ENCODE assay signal across 1 cellular context in the genomic region with DNA sequence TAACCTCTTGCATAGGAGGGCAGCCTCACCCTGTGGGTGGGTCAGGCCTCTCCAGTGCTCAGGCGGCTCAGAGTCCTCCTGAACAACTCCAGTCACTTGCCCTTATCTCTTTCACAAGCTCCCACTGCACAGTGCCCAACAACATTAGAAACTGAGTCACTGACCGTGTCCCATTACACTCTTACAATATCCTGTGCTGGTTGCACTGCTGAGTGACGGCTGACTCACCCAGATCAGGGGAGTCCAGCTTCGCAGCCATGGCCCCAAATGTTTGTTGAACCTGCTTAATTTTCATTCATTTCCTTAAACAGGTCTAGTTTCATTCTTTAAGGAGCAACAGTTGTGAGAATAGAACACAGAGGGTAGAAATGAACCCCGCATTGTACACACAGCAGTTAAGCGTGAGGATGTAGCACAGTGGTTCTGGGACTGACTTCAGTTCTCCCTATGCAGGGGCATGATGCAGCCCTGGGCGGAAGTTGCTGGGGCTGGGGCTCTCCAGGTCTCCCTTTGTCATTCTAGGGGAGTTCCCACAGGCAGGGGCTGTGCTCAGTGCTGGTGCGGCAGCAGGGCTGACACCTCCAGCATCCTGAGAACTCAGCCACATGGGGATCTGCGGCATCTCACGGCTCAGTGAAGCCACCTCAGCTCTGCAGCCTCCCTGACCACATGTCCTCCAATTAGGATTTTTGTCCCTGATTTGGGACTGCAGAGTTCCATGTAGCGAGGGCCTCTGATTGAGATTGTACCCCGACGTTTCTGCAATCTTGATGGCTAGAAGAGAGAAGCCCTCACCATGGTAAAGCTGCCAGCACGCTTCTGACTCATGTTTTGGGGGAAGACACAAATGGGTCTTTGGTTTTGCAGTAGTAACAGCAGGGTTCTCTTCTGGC.
A peak's percentile ranks its signal among the peaks of the same experiment; 100 is the strongest.
TF ChIP-seq lines count a peak whose summit lies in the region.

No MANE protein-coding gene starts in this region.

TF ChIP-seq in GM12878, 131 proteins besides CTCF, POLR2A, EP300 and RAD21 (continued from another document and continues in another):
- TF ChIP-seq ASH2L (IDR thresholded peaks at IDR 0.05; ENCODE audit: borderline replicate concordance, low read depth) (no peak), JUNB (IDR thresholded peaks at IDR 0.05) (no peak; the same call in 1 of the 2 replicates), MTA3 (IDR thresholded peaks at IDR 0.05; ENCODE audit: borderline replicate concordance, low read length) (peak; percentile 40; the same call in 1 of the 2 replicates), FOS (IDR thresholded peaks at IDR 0.05; ENCODE audit: borderline replicate concordance, extremely low read depth, insufficient read length) (no peak), RELB (IDR thresholded peaks at IDR 0.05; ENCODE audit: low read depth) (peak; percentile 89), SREBF2 (IDR thresholded peaks at IDR 0.05; ENCODE audit: low read length) (no peak), YY1 (IDR thresholded peaks at IDR 0.05; ENCODE audit: low read depth, low read length) (0 out of 2 replicates have a peak, but pooled peaks have one; percentile 43), NR2C2 (IDR thresholded peaks at IDR 0.05; ENCODE audit: borderline replicate concordance, control insufficient read depth, insufficient read length, low read depth) (no peak), CHD1 (IDR thresholded peaks at IDR 0.05; ENCODE audit: low read depth, low read length) (no peak), PAX8 (IDR thresholded peaks at IDR 0.05) (no peak), NFYA (IDR thresholded peaks at IDR 0.05; ENCODE audit: borderline replicate concordance, low read depth, low read length) (no peak), TAF1 (IDR thresholded peaks at IDR 0.05; ENCODE audit: borderline replicate concordance, low read depth, low read length) (peak; percentile 74), SMARCA5 (IDR thresholded peaks at IDR 0.05) (peak; percentile 36; the same call in 1 of the 2 replicates), SREBF1 (IDR thresholded peaks at IDR 0.05; ENCODE audit: low read length) (no peak), ZBTB40 (IDR thresholded peaks at IDR 0.05; ENCODE audit: borderline replicate concordance) (no peak; the same call in 1 of the 2 replicates), PML (IDR thresholded peaks at IDR 0.05; ENCODE audit: low read length) (peak; percentile 56; the same call in 1 of the 2 replicates), PRDM15 (CRISPR knock-in tag; IDR thresholded peaks at IDR 0.05) (no peak), TCF7 (IDR thresholded peaks at IDR 0.05; ENCODE audit: borderline replicate concordance) (no peak), PAX5 (IDR thresholded peaks at IDR 0.05; ENCODE audit: borderline replicate concordance, low read depth, low read length) (peak; percentile 83), TBL1XR1 (IDR thresholded peaks at IDR 0.05; ENCODE audit: low read depth, low read length) (no peak), IKZF1 (conservative IDR thresholded peaks at IDR 0.05) (peak; percentile 98), TARDBP (IDR thresholded peaks at IDR 0.05; ENCODE audit: borderline replicate concordance) (0 out of 2 replicates have a peak, but pooled peaks have one; percentile 56), RELA (IDR thresholded peaks at IDR 0.05; ENCODE audit: borderline replicate concordance, partially characterized antibody) (peak; percentile 91), CHD4 (IDR thresholded peaks at IDR 0.05) (no peak), ZNF274 (IDR thresholded peaks at IDR 0.05; ENCODE audit: insufficient read depth, insufficient read length) (no peak), IRF5 (IDR thresholded peaks at IDR 0.05; ENCODE audit: borderline replicate concordance) (no peak)
- TF ChIP-seq, protein P1, sequence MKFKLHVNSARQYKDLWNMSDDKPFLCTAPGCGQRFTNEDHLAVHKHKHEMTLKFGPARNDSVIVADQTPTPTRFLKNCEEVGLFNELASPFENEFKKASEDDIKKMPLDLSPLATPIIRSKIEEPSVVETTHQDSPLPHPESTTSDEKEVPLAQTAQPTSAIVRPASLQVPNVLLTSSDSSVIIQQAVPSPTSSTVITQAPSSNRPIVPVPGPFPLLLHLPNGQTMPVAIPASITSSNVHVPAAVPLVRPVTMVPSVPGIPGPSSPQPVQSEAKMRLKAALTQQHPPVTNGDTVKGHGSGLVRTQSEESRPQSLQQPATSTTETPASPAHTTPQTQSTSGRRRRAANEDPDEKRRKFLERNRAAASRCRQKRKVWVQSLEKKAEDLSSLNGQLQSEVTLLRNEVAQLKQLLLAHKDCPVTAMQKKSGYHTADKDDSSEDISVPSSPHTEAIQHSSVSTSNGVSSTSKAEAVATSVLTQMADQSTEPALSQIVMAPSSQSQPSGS (IDR thresholded peaks at IDR 0.05; ENCODE audit: low read length), result peak; percentile 73; the same call in 1 of the 2 replicates
- TF ChIP-seq, protein P2, sequence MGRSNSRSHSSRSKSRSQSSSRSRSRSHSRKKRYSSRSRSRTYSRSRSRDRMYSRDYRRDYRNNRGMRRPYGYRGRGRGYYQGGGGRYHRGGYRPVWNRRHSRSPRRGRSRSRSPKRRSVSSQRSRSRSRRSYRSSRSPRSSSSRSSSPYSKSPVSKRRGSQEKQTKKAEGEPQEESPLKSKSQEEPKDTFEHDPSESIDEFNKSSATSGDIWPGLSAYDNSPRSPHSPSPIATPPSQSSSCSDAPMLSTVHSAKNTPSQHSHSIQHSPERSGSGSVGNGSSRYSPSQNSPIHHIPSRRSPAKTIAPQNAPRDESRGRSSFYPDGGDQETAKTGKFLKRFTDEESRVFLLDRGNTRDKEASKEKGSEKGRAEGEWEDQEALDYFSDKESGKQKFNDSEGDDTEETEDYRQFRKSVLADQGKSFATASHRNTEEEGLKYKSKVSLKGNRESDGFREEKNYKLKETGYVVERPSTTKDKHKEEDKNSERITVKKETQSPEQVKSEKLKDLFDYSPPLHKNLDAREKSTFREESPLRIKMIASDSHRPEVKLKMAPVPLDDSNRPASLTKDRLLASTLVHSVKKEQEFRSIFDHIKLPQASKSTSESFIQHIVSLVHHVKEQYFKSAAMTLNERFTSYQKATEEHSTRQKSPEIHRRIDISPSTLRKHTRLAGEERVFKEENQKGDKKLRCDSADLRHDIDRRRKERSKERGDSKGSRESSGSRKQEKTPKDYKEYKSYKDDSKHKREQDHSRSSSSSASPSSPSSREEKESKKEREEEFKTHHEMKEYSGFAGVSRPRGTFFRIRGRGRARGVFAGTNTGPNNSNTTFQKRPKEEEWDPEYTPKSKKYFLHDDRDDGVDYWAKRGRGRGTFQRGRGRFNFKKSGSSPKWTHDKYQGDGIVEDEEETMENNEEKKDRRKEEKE (IDR thresholded peaks at IDR 0.05), result no peak
- TF ChIP-seq, protein P3, sequence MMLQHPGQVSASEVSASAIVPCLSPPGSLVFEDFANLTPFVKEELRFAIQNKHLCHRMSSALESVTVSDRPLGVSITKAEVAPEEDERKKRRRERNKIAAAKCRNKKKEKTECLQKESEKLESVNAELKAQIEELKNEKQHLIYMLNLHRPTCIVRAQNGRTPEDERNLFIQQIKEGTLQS (IDR thresholded peaks at IDR 0.05; ENCODE audit: borderline replicate concordance, extremely low read depth, low read depth, low read length), result no peak
- TF ChIP-seq, protein P4, sequence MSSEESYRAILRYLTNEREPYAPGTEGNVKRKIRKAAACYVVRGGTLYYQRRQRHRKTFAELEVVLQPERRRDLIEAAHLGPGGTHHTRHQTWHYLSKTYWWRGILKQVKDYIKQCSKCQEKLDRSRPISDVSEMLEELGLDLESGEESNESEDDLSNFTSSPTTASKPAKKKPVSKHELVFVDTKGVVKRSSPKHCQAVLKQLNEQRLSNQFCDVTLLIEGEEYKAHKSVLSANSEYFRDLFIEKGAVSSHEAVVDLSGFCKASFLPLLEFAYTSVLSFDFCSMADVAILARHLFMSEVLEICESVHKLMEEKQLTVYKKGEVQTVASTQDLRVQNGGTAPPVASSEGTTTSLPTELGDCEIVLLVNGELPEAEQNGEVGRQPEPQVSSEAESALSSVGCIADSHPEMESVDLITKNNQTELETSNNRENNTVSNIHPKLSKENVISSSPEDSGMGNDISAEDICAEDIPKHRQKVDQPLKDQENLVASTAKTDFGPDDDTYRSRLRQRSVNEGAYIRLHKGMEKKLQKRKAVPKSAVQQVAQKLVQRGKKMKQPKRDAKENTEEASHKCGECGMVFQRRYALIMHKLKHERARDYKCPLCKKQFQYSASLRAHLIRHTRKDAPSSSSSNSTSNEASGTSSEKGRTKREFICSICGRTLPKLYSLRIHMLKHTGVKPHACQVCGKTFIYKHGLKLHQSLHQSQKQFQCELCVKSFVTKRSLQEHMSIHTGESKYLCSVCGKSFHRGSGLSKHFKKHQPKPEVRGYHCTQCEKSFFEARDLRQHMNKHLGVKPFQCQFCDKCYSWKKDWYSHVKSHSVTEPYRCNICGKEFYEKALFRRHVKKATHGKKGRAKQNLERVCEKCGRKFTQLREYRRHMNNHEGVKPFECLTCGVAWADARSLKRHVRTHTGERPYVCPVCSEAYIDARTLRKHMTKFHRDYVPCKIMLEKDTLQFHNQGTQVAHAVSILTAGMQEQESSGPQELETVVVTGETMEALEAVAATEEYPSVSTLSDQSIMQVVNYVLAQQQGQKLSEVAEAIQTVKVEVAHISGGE (CRISPR knock-in tag; IDR thresholded peaks at IDR 0.05), result no peak
- TF ChIP-seq, protein P5, sequence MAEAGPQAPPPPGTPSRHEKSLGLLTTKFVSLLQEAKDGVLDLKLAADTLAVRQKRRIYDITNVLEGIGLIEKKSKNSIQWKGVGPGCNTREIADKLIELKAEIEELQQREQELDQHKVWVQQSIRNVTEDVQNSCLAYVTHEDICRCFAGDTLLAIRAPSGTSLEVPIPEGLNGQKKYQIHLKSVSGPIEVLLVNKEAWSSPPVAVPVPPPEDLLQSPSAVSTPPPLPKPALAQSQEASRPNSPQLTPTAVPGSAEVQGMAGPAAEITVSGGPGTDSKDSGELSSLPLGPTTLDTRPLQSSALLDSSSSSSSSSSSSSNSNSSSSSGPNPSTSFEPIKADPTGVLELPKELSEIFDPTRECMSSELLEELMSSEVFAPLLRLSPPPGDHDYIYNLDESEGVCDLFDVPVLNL (IDR thresholded peaks at IDR 0.05; ENCODE audit: low read depth, low read length), result no peak
